Comparison of ENCODE assay signal across 8 cellular contexts in the genomic region with DNA sequence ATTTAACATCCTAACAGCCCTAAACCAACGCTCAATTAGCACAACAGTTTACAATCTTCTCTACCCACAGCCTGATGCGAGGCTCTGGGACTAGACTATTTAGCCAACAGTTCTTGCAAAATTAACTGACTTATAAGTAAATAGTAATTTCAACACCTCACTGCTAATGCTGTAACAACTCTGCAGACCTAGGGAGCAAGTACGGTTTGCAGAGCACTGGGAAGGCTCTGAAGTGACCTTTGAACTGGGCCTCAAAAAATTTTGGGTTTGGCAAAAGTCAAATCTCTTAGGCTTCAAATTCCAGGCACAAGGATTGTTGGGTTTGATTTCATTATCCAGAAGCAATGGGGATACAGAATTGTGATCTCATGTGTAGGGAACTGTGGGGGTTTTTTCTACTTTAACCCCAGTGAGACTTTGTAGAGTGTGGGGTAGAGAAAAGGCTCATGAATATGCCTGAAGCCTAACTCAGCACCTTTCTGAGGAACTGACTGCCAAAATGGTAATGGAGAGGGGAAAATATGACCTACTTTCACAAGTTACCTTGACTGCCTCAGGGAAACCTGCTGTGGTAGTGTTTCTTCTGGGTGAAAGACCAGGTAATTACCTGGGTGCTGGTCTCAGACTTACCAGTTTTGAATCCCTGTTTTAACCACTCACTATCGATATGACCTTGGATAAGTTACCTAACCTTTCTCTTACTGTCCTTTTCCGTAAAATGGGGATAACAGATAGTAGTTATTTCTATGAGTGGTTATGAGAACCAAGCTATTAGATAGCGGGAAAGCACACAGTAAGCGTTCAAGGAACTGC. TPM values are rescaled to one million over a fixed set of nuclear protein-coding genes. Genes with fewer than 3 reads are reported as not detected.
DNase-seq lines count a peak whose midpoint lies in the region; ATAC-seq and TF ChIP-seq lines count a peak whose summit lies in the region.

No MANE protein-coding gene starts in this region.

- peak overlapping the region; percentile 92 for H2AFZ ChIP-seq in fibroblast of lung (ENCODE audit: low read length)

- H3K9me3 ChIP-seq in HEK293 (ENCODE audit: control insufficient read depth, insufficient read depth, low read depth, low read length) (no peaks in the 10 kb centered on the region), fibroblast of lung (ENCODE audit: control insufficient read depth, insufficient read depth, low read depth, low read length) (no peaks in the 10 kb centered on the region), skeletal muscle satellite cell (replicated peaks; ENCODE audit: low read length) (no peaks in the 10 kb centered on the region)

- DNase-seq in SIG-M5 (lab: John Stamatoyannopoulos, UW) (peak; percentile 22), fibroblast of lung (ENCODE audit: low read depth in 2 of 2) (no peak), NCI-H2029 treated with DMSO at 0.1 percent for 48 hours (lab: John Stamatoyannopoulos, UW) (no peak), G401 (ENCODE audit: low spot score) (no peak)

- H3K36me3 ChIP-seq in HEK293 (ENCODE audit: control insufficient read depth in 2 of 2, insufficient read depth in 1 of 2, low read length in 2 of 2) (peaks cover 8 to 44% of the 10 kb centered on the region in 2 experiments), fibroblast of lung (ENCODE audit: control insufficient read depth, insufficient read depth, low read length) (peaks cover 5% of the 10 kb centered on the region), skeletal muscle satellite cell (ENCODE audit: insufficient read depth, low read length) (peaks cover 20% of the 10 kb centered on the region)

- H3K4me3 ChIP-seq in HEK293 (ENCODE audit: low read depth, low read length) = no peak overlapping the region
- peak overlapping the region in 2 of 4 experiments; percentile 51 to 71 for H3K4me3 ChIP-seq in fibroblast of lung (replicated peaks in 1 of 4; ENCODE audit: control extremely low read depth in 1 of 4, insufficient read depth in 1 of 4, low read depth in 3 of 4, low read length in 4 of 4)
- peak overlapping the region; percentile 76 for H3K4me3 ChIP-seq in skeletal muscle satellite cell (ENCODE audit: low read length)

- no peak for TF ChIP-seq CTCF in HEK293 (tag by site-specific recombination; IDR thresholded peaks at IDR 0.05)
- TF ChIP-seq CTCF in fibroblast of lung (conservative IDR thresholded peaks at IDR 0.05 in 1 of 2, IDR thresholded peaks at IDR 0.05 in 1 of 2; ENCODE audit: low read depth in 1 of 2, low read length in 2 of 2) = no peak

- POLR2A ChIA-PET in HEK293 (lab: Yijun Ruan, JAX) = interaction anchor here (0.6 to 2.7 kb wide), 22 partner anchors 9 to 216 kb away, joined by 3 to 26 read pairs (median 6); a partner anchor contains a TSS

- H3K27me3 ChIP-seq in fibroblast of lung (ENCODE audit: control insufficient read depth, insufficient read depth, low read length) = no peaks in the 10 kb centered on the region
- no peaks in the 10 kb centered on the region for H3K27me3 ChIP-seq in skeletal muscle satellite cell (ENCODE audit: control insufficient read depth, insufficient read depth, low read length)

- H3K4me1 ChIP-seq in HEK293 (ENCODE audit: control insufficient read depth, insufficient read depth, low read length) (peaks cover 6% of the 10 kb centered on the region; the same call in 1 of the 2 replicates), fibroblast of lung (ENCODE audit: control insufficient read depth, extremely low read depth, insufficient read depth, low read length) (peaks cover 11% of the 10 kb centered on the region), skeletal muscle satellite cell (ENCODE audit: control insufficient read depth, insufficient read depth, low read length) (peaks cover 21% of the 10 kb centered on the region)

- peak overlapping the region; percentile 68 for H3K9ac ChIP-seq in fibroblast of lung (ENCODE audit: insufficient read depth, low read length)
- H3K9ac ChIP-seq in skeletal muscle satellite cell (ENCODE audit: low read depth, low read length) = peak overlapping the region; percentile 96

- peaks cover 31% of the 10 kb centered on the region for H3K79me2 ChIP-seq in fibroblast of lung (ENCODE audit: control insufficient read depth, insufficient read depth, low read length)

- no peaks in the 10 kb centered on the region for H4K20me1 ChIP-seq in fibroblast of lung (ENCODE audit: control insufficient read depth, extremely low read depth, insufficient read depth, low read length)

- CTCF ChIA-PET in HEK293 (lab: Yijun Ruan, JAX) = interaction anchor here (0.7 to 1.6 kb wide), 5 partner anchors 14 to 186 kb away, joined by 3 to 5 read pairs (median 4); a partner anchor contains a TSS

- H3K27ac ChIP-seq in HEK293 (ENCODE audit: extremely low read depth, low read depth, low read length) (peak overlapping the region; percentile 76), fibroblast of lung (ENCODE audit: insufficient read depth, low read length) (peak overlapping the region; percentile 96)

- H3K4me2 ChIP-seq in fibroblast of lung (ENCODE audit: extremely low read depth, insufficient read depth, low read length) (no peak overlapping the region), skeletal muscle satellite cell (ENCODE audit: low read length) (peak overlapping the region; percentile 88)

- ATAC-seq in GM19455 (IDR thresholded peaks at IDR 0.05; ENCODE audit: unreplicated experiment) = no peak
- ATAC-seq in GM21723 (IDR thresholded peaks at IDR 0.05; ENCODE audit: unreplicated experiment) = no peak

- in situ Hi-C loops in G401 (cut with HindIII; ENCODE audit: low sequenced_read_pairs) = no loop called here

TF ChIP-seq in HEK293, 187 proteins besides CTCF, POLR2A, EP300 and RAD21:
- TF ChIP-seq ZSCAN16 (tag by site-specific recombination; IDR thresholded peaks at IDR 0.05) (peak; percentile 87), PRDM1 (tag by site-specific recombination; IDR thresholded peaks at IDR 0.05) (peak; percentile 73), ZBTB7A (tag by site-specific recombination; IDR thresholded peaks at IDR 0.05; ENCODE audit: low read depth) (no peak), ZNF184 (tag by site-specific recombination; IDR thresholded peaks at IDR 0.05) (no peak), MZF1 (tag by site-specific recombination; IDR thresholded peaks at IDR 0.05; ENCODE audit: borderline replicate concordance) (no peak), ZNF555 (tag by site-specific recombination; conservative IDR thresholded peaks at IDR 0.05) (no peak), ZFP41 (tag by site-specific recombination; IDR thresholded peaks at IDR 0.05; ENCODE audit: borderline replicate concordance) (no peak)
- TF ChIP-seq, protein P1, sequence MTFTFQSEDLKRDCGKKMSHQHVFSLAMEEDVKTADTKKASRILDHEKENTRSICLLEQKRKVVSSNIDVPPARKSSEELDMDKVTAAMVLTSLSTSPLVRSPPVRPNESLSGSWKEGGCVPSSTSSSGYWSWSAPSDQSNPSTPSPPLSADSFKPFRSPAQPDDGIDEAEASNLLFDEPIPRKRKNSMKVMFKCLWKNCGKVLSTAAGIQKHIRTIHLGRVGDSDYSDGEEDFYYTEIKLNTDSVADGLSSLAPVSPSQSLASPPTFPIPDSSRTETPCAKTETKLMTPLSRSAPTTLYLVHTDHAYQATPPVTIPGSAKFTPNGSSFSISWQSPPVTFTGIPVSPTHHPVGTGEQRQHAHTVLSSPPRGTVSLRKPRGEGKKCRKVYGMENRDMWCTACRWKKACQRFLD (tag by site-specific recombination; IDR thresholded peaks at IDR 0.05) = no peak

RNA-seq across cellular contexts. Expression of a gene that starts 0.9 kb away (rescaled TPM):
- 94.0 and 118 TPM in 2 replicates for total RNA-seq in fibroblast of lung
- polyA plus RNA-seq in fibroblast of lung = 56.5 and 64.0 TPM in 2 replicates
- 51.1 and 53.5 TPM in 2 replicates for polyA plus RNA-seq in fibroblast of lung (2012)
- 135 and 143 TPM in 2 replicates for polyA minus RNA-seq in fibroblast of lung (ENCODE audit: low replicate concordance)
- total RNA-seq in skeletal muscle satellite cell (2012; rRNA removed) = 69.0 and 79.9 TPM in 2 replicates
- total RNA-seq in G401 (2014; rRNA removed; shearing (Covaris generic)) = 52.9 and 72.8 TPM in 2 replicates

RNA-seq across cellular contexts. Expression of a gene that starts 21.8 kb away (rescaled TPM):
- total RNA-seq in fibroblast of lung = 7.4 and 12.4 TPM in 2 replicates
- 9.4 and 10.1 TPM in 2 replicates for polyA plus RNA-seq in fibroblast of lung
- polyA plus RNA-seq in fibroblast of lung (2012) = 16.7 and 17.0 TPM in 2 replicates
- 5.7 and 6.6 TPM in 2 replicates for polyA minus RNA-seq in fibroblast of lung (ENCODE audit: low replicate concordance)
- total RNA-seq in skeletal muscle satellite cell (2012; rRNA removed) = 4.4 and 7.6 TPM in 2 replicates
- 24.4 and 30.9 TPM in 2 replicates for total RNA-seq in G401 (2014; rRNA removed; shearing (Covaris generic))

RNA-seq across cellular contexts. Expression of a gene that starts 26.9 kb away (rescaled TPM):
- total RNA-seq in fibroblast of lung = 1.3 and 2.3 TPM in 2 replicates
- polyA plus RNA-seq in fibroblast of lung = 2.0 and 2.6 TPM in 2 replicates
- polyA plus RNA-seq in fibroblast of lung (2012) = 1.7 and 2.4 TPM in 2 replicates
- polyA minus RNA-seq in fibroblast of lung (ENCODE audit: low replicate concordance) = 0.85 and 3.8 TPM in 2 replicates
- 0.76 and 2.2 TPM in 2 replicates for total RNA-seq in skeletal muscle satellite cell (2012; rRNA removed)
- 3.3 and 4.0 TPM in 2 replicates for total RNA-seq in G401 (2014; rRNA removed; shearing (Covaris generic))

RNA-seq across cellular contexts. Expression of a gene that starts 30.3 kb away (rescaled TPM):
- not detected in 2 replicates for total RNA-seq in fibroblast of lung
- not detected in 2 replicates for polyA plus RNA-seq in fibroblast of lung
- 0.06 and 0.12 TPM in 2 replicates for polyA plus RNA-seq in fibroblast of lung (2012)
- not detected in 2 replicates for polyA minus RNA-seq in fibroblast of lung (ENCODE audit: low replicate concordance)
- not detected in 2 replicates for total RNA-seq in skeletal muscle satellite cell (2012; rRNA removed)
- not detected in 2 replicates for total RNA-seq in G401 (2014; rRNA removed; shearing (Covaris generic))

RNA-seq across cellular contexts. Expression of a gene that starts 43.6 kb away (rescaled TPM):
- 12.1 and 17.5 TPM in 2 replicates for total RNA-seq in fibroblast of lung
- 15.8 TPM in 2 replicates for polyA plus RNA-seq in fibroblast of lung
- 17.3 and 17.7 TPM in 2 replicates for polyA plus RNA-seq in fibroblast of lung (2012)
- polyA minus RNA-seq in fibroblast of lung (ENCODE audit: low replicate concordance) = 14.8 and 25.6 TPM in 2 replicates
- total RNA-seq in skeletal muscle satellite cell (2012; rRNA removed) = 12.7 and 18.1 TPM in 2 replicates
- total RNA-seq in G401 (2014; rRNA removed; shearing (Covaris generic)) = 11.8 and 17.0 TPM in 2 replicates
